16 cellular contexts compared by ENCODE assay signal in genomic region chr3:49501842-49502241, GRCh38. TPM values are rescaled to one million over a fixed set of nuclear protein-coding genes. Genes with fewer than 3 reads are reported as not detected.
DNase-seq lines count a peak whose midpoint lies in the region; ATAC-seq and TF ChIP-seq lines count a peak whose summit lies in the region.
"Had no signal": no experiment of that assay in that cellular context is flagged by ENCODE, and none has a peak within 500 bp of the region (broad histone marks: within the 10 kb centered on the region; RNA-seq: fewer than 3 reads in every experiment).

No MANE protein-coding gene starts in this region.

- H3K79me2 ChIP-seq in ACC112 (ENCODE audit: control insufficient read depth, insufficient read depth, low read length, unreplicated experiment) (no peaks in the 10 kb centered on the region), hepatocyte (peaks cover 84% of the 10 kb centered on the region)

- H3K4me1 ChIP-seq in ACC112 (ENCODE audit: control insufficient read depth, insufficient read depth, low read length, unreplicated experiment) (peaks cover 15% of the 10 kb centered on the region), RWPE2 (ENCODE audit: insufficient read depth, poor library complexity, severe bottlenecking) (peaks cover 19% of the 10 kb centered on the region), hepatocyte (ENCODE audit: insufficient read depth) (peaks cover 24% of the 10 kb centered on the region)

- TF ChIP-seq CTCF in RWPE2 (IDR thresholded peaks at IDR 0.05; ENCODE audit: poor library complexity, severe bottlenecking) (no peak), hepatocyte (IDR thresholded peaks at IDR 0.05; ENCODE audit: poor library complexity) (no peak)

- peaks cover 0 to 12% of the 10 kb centered on the region in 2 donors for H3K36me3 Mint-ChIP-seq in activated naive CD4-positive, alpha-beta T cell treated with anti-CD3 and anti-CD28 coated beads, Interleukin-2, amount 50 U/mL, for 72 hours

- H3K4me3 ChIP-seq in ACC112 (ENCODE audit: low read depth, low read length) = no peak overlapping the region
- no peak overlapping the region for H3K4me3 ChIP-seq in RWPE2 (ENCODE audit: severe bottlenecking)
- no peak overlapping the region for H3K4me3 ChIP-seq in hepatocyte
- H3K4me3 ChIP-seq in skin epidermis = no peak overlapping the region
- H3K4me3 ChIP-seq: ovary had no signal

- no peak for ATAC-seq in RWPE2 (ENCODE audit: low read depth)
- ATAC-seq in activated naive CD4-positive, alpha-beta T cell treated with anti-CD3 and anti-CD28 coated beads, Interleukin-2, amount 50 U/mL, for 72 hours = no peak
- no peak for ATAC-seq in GM21360 (IDR thresholded peaks at IDR 0.05; ENCODE audit: unreplicated experiment)
- ATAC-seq in HG03342 (IDR thresholded peaks at IDR 0.05; ENCODE audit: unreplicated experiment) = no peak
- ATAC-seq: activated T-cell treated with anti-CD3 and anti-CD28 coated beads, Interleukin-2, amount 50 U/mL, for 4 hours; stimulated activated memory B cell treated with anti-CD40 and anti-IgM and Interleukin-4, amounts not matched to agents 10 μg/mL and 1 μg/mL and 100 μg/mL, for 72 hours had no signal

- H3K9me3 ChIP-seq in RWPE2 (ENCODE audit: severe bottlenecking) (no peaks in the 10 kb centered on the region), hepatocyte (ENCODE audit: low read depth) (no peaks in the 10 kb centered on the region)
- H3K9me3 ChIP-seq: ovary had no signal

- WGBS in hepatocyte (ENCODE audit: low lambda C conversion rate, missing lambda C conversion rate) = 94% methylated on average over 2 of the region's 2 CpGs

- H3K9me3 Mint-ChIP-seq in activated naive CD4-positive, alpha-beta T cell treated with anti-CD3 and anti-CD28 coated beads, Interleukin-2, amount 50 U/mL, for 72 hours = no peaks in the 10 kb centered on the region
- H3K9me3 Mint-ChIP-seq: activated naive CD8-positive, alpha-beta T cell treated with anti-CD3 and anti-CD28 coated beads for 36 hours; activated T-cell treated with anti-CD3 and anti-CD28 coated beads, Interleukin-2, amount 50 U/mL, for 4 hours; stimulated activated memory B cell treated with anti-CD40 and anti-IgM and Interleukin-4, amounts not matched to agents 10 μg/mL and 1 μg/mL and 100 μg/mL, for 72 hours had no signal

- H3K36me3 ChIP-seq in ACC112 (ENCODE audit: insufficient read depth, low read length) (no peaks in the 10 kb centered on the region), RWPE2 (ENCODE audit: low read depth) (no peaks in the 10 kb centered on the region; the same call in 1 of the 2 replicates), hepatocyte (replicated peaks; ENCODE audit: insufficient read depth, low read depth) (no peaks in the 10 kb centered on the region)
- H3K36me3 ChIP-seq: ovary had no signal

- H4K20me1 ChIP-seq in hepatocyte (ENCODE audit: insufficient read depth, poor library complexity, severe bottlenecking) = no peaks in the 10 kb centered on the region

- H3K27ac ChIP-seq in ACC112 (ENCODE audit: low read depth, low read length) (peak overlapping the region; percentile 86; the same call in 1 of the 2 replicates), RWPE2 (ENCODE audit: poor library complexity, severe bottlenecking) (peak overlapping the region; percentile 91), hepatocyte (peak overlapping the region; percentile 97), skin epidermis (peak overlapping the region in 12 of 21 experiments; percentile 50 to 89 (median 76))
- H3K27ac ChIP-seq: ovary had no signal

- H3K27ac Mint-ChIP-seq in activated naive CD4-positive, alpha-beta T cell treated with anti-CD3 and anti-CD28 coated beads, Interleukin-2, amount 50 U/mL, for 72 hours = no peak overlapping the region
- H3K27ac Mint-ChIP-seq: activated naive CD8-positive, alpha-beta T cell treated with anti-CD3 and anti-CD28 coated beads for 36 hours; stimulated activated memory B cell treated with anti-CD40 and anti-IgM and Interleukin-4, amounts not matched to agents 10 μg/mL and 1 μg/mL and 100 μg/mL, for 72 hours had no signal

- H3K9me2 ChIP-seq in hepatocyte (replicated peaks; ENCODE audit: insufficient read depth) = no peaks in the 10 kb centered on the region

- DNase-seq in RWPE2 (ENCODE audit: low spot score) = no peak
- no peak for DNase-seq in hepatocyte (ENCODE audit: low spot score)
- DNase-seq in activated naive CD4-positive, alpha-beta T cell treated with anti-CD3 and anti-CD28 coated beads, Interleukin-2, amount 50 U/mL, for 72 hours (ENCODE audit: low spot score in 2 of 2) = no peak
- DNase-seq in GOT3 (lab: John Stamatoyannopoulos, UW) = no peak
- DNase-seq: activated CD4-positive, alpha-beta T cell treated with anti-CD3 and anti-CD28 coated beads, Interleukin-2, amount 50 U/mL, for 4 hours; activated naive CD8-positive, alpha-beta T cell treated with anti-CD3 and anti-CD28 coated beads for 36 hours; activated T-cell treated with anti-CD3 and anti-CD28 coated beads, Interleukin-2, amount 50 U/mL, for 4 hours; effector CD4-positive, alpha-beta T cell; NCI-H146; NCI-H226; ovary had no signal

- no peak overlapping the region for H2AFZ ChIP-seq in ACC112 (ENCODE audit: low read length, unreplicated experiment)
- no peak overlapping the region for H2AFZ ChIP-seq in hepatocyte

- H3K27me3 ChIP-seq in ACC112 (ENCODE audit: insufficient read depth, low read length) (no peaks in the 10 kb centered on the region), RWPE2 (ENCODE audit: insufficient read depth, poor library complexity, severe bottlenecking) (no peaks in the 10 kb centered on the region), hepatocyte (no peaks in the 10 kb centered on the region)
- H3K27me3 ChIP-seq: ovary had no signal

- H3K4me2 ChIP-seq in hepatocyte = no peak overlapping the region

RNA-seq across cellular contexts. Expression of gene DAG1, which starts 31.8 kb away (rescaled TPM):
- 59.9 and 63.7 TPM in 2 replicates for total RNA-seq in hepatocyte
- polyA plus RNA-seq in hepatocyte = 44.6 and 50.3 TPM in 2 replicates
- total RNA-seq in activated naive CD4-positive, alpha-beta T cell treated with anti-CD3 and anti-CD28 coated beads, Interleukin-2, amount 50 U/mL, for 72 hours = 10 to 100 TPM in 1 of 2 donors, 1 to 10 TPM in 1; 9.3 to 10.1 TPM

RNA-seq across cellular contexts. Expression of gene BSN, which starts 52.4 kb away (rescaled TPM):
- 0.16 and 0.37 TPM in 2 replicates for total RNA-seq in hepatocyte
- polyA plus RNA-seq in hepatocyte = 0.44 and 0.66 TPM in 2 replicates
- total RNA-seq in activated naive CD4-positive, alpha-beta T cell treated with anti-CD3 and anti-CD28 coated beads, Interleukin-2, amount 50 U/mL, for 72 hours = under 1 TPM; 0.06 to 0.20 TPM
